Comparison of ENCODE assay signal across 9 cellular contexts in the genomic region with DNA sequence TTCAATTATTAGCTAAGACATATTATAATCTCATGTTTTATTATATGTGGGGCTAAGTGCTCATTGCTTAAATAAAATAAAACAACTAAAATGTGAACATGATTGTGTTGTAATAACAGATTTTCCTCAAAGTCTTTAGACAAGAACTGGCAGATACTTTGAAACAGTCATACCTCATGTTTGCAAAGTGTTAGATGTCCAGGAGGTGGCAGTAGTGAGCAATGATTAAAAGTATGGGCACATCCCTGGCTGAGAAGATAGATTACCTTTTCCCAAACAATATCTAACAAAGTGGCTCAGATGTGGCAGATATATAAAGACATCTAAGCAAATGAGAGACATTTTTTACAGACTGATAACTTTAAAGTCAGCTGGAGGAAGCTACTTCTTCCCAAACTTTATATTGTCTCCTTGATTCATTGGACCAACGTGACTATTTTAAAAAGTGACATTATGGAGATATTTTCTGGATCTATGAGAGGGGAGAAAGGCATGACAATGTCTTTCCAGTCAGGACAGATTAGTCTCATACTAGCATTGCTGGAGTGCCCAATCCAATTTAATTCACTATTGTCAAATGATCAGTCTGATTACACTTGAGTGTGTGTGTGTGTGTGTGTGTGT.
A peak's percentile ranks its signal among the peaks of the same experiment; 100 is the strongest.
DNase-seq lines count a peak whose midpoint lies in the region; FAIRE-seq and TF ChIP-seq lines count a peak whose summit lies in the region.
"Had no signal": no experiment of that assay in that cellular context is flagged by ENCODE, and none has a peak within 500 bp of the region (broad histone marks: within the 10 kb centered on the region; RNA-seq: fewer than 3 reads in every experiment).

No MANE protein-coding gene starts in this region.

- POLR2A ChIA-PET in HEK293T (lab: Yijun Ruan, JAX) = no interaction called here

- peak; percentile 20 for DNase-seq in GM04504 (ENCODE audit: low read depth)
- DNase-seq in HEK293T (ENCODE audit: extremely low spot score) = peak; percentile 57
- peak; percentile 15 to 78 (median 48) for DNase-seq in NCI-H1417 (lab: John Stamatoyannopoulos, UW)
- peak; percentile 61 for DNase-seq in fibroblast of pulmonary artery (ENCODE audit: low read depth)
- DNase-seq in NCI-H226 = no peak

- peak; percentile 94 for FAIRE-seq in A204.1 (lab: Jason Lieb, UNC)
- FAIRE-seq: islet of Langerhans had no signal

- TF ChIP-seq CTCF in WI38 (IDR thresholded peaks at IDR 0.05; ENCODE audit: low read depth, low read length) (peak; percentile 33; the same call in 1 of the 2 replicates), fibroblast of pulmonary artery (IDR thresholded peaks at IDR 0.05; ENCODE audit: low read length, missing control alignments) (peak; percentile 84), parathyroid adenoma (IDR thresholded peaks at IDR 0.05) (peak; percentile 32)

- no peaks in the 10 kb centered on the region for H3K27me3 ChIP-seq in parathyroid adenoma (ENCODE audit: control insufficient read depth, insufficient read depth, low read length)

- no peaks in the 10 kb centered on the region for H3K79me2 ChIP-seq in parathyroid adenoma

- no peak overlapping the region for H3K4me2 ChIP-seq in parathyroid adenoma (ENCODE audit: low read length)

- H2AFZ ChIP-seq in parathyroid adenoma = no peak overlapping the region

- H3K4me3 ChIP-seq in WI38 (ENCODE audit: low read depth, low read length) = no peak overlapping the region
- no peak overlapping the region for H3K4me3 ChIP-seq in fibroblast of pulmonary artery (replicated peaks; ENCODE audit: low read depth, low read length)
- H3K4me3 ChIP-seq in parathyroid adenoma (ENCODE audit: low read depth, low read length) = no peak overlapping the region

- no peaks in the 10 kb centered on the region for H3K4me1 ChIP-seq in parathyroid adenoma

- H3K36me3 ChIP-seq in parathyroid adenoma (ENCODE audit: control insufficient read depth, insufficient read depth, low read length) = no peaks in the 10 kb centered on the region

- CTCF ChIA-PET in HEK293T (lab: Yijun Ruan, JAX) = interaction anchor here (0.7 to 1.4 kb wide), 4 partner anchors 22 to 320 kb away, joined by 3 to 5 read pairs (median 3); no protein-coding TSS in a partner anchor

- H3K9me3 ChIP-seq in parathyroid adenoma (ENCODE audit: control insufficient read depth, low read length) = no peaks in the 10 kb centered on the region

- no peak overlapping the region for H3K9ac ChIP-seq in parathyroid adenoma

- no peak overlapping the region for H3K27ac ChIP-seq in parathyroid adenoma

TF ChIP-seq in HEK293T, 16 proteins besides CTCF, POLR2A, EP300 and RAD21:
- TF ChIP-seq SP1 (IDR thresholded peaks at IDR 0.05) = no peak
- no peak for TF ChIP-seq TARDBP (IDR thresholded peaks at IDR 0.05)
- TF ChIP-seq FOXM1 (IDR thresholded peaks at IDR 0.05; ENCODE audit: borderline replicate concordance) = no peak
- TF ChIP-seq SUZ12 (IDR thresholded peaks at IDR 0.05) = no peak
- TF ChIP-seq, protein P1, sequence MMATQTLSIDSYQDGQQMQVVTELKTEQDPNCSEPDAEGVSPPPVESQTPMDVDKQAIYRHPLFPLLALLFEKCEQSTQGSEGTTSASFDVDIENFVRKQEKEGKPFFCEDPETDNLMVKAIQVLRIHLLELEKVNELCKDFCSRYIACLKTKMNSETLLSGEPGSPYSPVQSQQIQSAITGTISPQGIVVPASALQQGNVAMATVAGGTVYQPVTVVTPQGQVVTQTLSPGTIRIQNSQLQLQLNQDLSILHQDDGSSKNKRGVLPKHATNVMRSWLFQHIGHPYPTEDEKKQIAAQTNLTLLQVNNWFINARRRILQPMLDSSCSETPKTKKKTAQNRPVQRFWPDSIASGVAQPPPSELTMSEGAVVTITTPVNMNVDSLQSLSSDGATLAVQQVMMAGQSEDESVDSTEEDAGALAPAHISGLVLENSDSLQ (IDR thresholded peaks at IDR 0.05) = no peak
- TF ChIP-seq ARNT (IDR thresholded peaks at IDR 0.05) = no peak
- TF ChIP-seq BHLHE40 (IDR thresholded peaks at IDR 0.05; ENCODE audit: borderline replicate concordance) = no peak
- TF ChIP-seq CTBP1 (IDR thresholded peaks at IDR 0.05; ENCODE audit: borderline replicate concordance) = no peak
- no peak for TF ChIP-seq HDGF (IDR thresholded peaks at IDR 0.05; ENCODE audit: borderline replicate concordance)
- TF ChIP-seq L3MBTL2 (conservative IDR thresholded peaks at IDR 0.05) = no peak
- no peak for TF ChIP-seq LEF1 (IDR thresholded peaks at IDR 0.05; ENCODE audit: borderline replicate concordance)
- no peak for TF ChIP-seq FOXA1 (IDR thresholded peaks at IDR 0.05)
- no peak for TF ChIP-seq FOXK2 (IDR thresholded peaks at IDR 0.05)
- TF ChIP-seq ZNF384 (IDR thresholded peaks at IDR 0.05) = no peak
- TF ChIP-seq ELF4 (IDR thresholded peaks at IDR 0.05) = no peak

Comparison
In these comparisons a context has a peak if more than half of its experiments do, and no peak if none do; other contexts are left out.
1. CTCF ChIP-seq: peak in every context shown above with its lines; median percentile 84 in fibroblast of pulmonary artery; 33 in WI38; 32 in parathyroid adenoma.